Comparison of ENCODE assay signal across 8 cellular contexts in the genomic region with DNA sequence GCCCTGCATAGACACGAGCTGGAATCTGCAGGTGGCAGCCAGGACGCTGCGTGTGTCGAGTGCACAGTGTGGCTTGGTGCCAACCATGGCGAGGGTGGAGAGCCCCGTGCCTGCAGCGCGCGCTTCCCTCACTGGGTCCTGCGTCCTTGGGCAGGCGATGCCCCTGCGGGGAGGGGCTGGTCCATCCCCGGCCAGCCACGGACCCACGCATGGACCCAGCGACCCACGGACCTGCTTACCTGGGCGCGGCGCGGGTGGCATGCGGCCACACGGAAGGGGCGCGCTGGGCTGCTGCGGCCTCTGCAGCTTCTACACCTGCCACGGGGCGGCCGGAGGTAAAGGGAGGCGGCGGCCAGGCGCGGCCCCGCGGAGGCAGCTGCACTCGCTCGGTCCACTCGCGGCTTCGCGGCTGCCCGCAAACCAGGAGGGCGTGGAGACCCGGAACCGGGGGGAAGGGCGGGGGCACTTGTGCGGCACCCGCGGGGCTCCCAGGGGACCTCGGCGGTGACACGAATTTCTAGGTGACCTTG.
DNase-seq lines count a peak whose midpoint lies in the region; ATAC-seq lines count a peak whose summit lies in the region.

No MANE protein-coding gene starts in this region.

- no peak for ATAC-seq in GM18520 (IDR thresholded peaks at IDR 0.05; ENCODE audit: unreplicated experiment)

- DNase-seq in GM19238 (ENCODE audit: insufficient read length, low spot score), result peak; percentile 40
- peak; percentile 93 for DNase-seq in NCI-H69 (lab: John Stamatoyannopoulos, UW)
- DNase-seq in activated gamma-delta T cell treated with anti-CD3 and anti-CD28 coated beads, Interleukin-2, amount 50 U/mL, for 16 hours (ENCODE audit: low read depth), result peak; percentile 16
- DNase-seq in iPS-NIHi11 (ENCODE audit: low spot score), result peak; percentile 87
- DNase-seq in stimulated activated CD4-positive, alpha-beta T cell treated with anti-CD3 and anti-CD28 coated beads, Interleukin-15, amount 100 ng/mL, for 24 hours, result peak; percentile 49
- DNase-seq in KG1 (lab: John Stamatoyannopoulos, UW), result no peak
- no peak for DNase-seq in OCI-M1 (lab: John Stamatoyannopoulos, UW)

Comparison
In these comparisons a context has a peak if more than half of its experiments do, and no peak if none do; other contexts are left out.
1. DNase-seq: peak in GM19238 (single experiment), NCI-H69 (single experiment), activated gamma-delta T cell treated with anti-CD3 and anti-CD28 coated beads, Interleukin-2, amount 50 U/mL, for 16 hours (single experiment), iPS-NIHi11 (single experiment) and stimulated activated CD4-positive, alpha-beta T cell treated with anti-CD3 and anti-CD28 coated beads, Interleukin-15, amount 100 ng/mL, for 24 hours (single experiment); none in KG1 (single experiment) and OCI-M1 (single experiment).